ENCODE assay signal across 18 cellular contexts in genomic region chr4:7016512-7016911, GRCh38. TPM values are rescaled to one million over a fixed set of nuclear protein-coding genes. Genes with fewer than 3 reads are reported as not detected.
DNase-seq lines count a peak whose midpoint lies in the region; ATAC-seq lines count a peak whose summit lies in the region.
"Had no signal": no experiment of that assay in that cellular context is flagged by ENCODE, and none has a peak within 500 bp of the region (broad histone marks: within the 10 kb centered on the region; RNA-seq: fewer than 3 reads in every experiment).

No MANE protein-coding gene starts in this region.

- no peaks in the 10 kb centered on the region for H3K9me3 Mint-ChIP-seq in stimulated activated naive CD8-positive, alpha-beta T cell treated with anti-CD3 and anti-CD28 coated beads, Interleukin-15, amount 100 ng/mL, for 72 hours
- no peaks in the 10 kb centered on the region for H3K9me3 Mint-ChIP-seq in activated T-helper 1 cell treated with anti-CD3 and anti-CD28 coated beads, Interleukin-12 subunit alpha, Interleukin-12 subunit beta, Interleukin-2, Interleukin-4 antibody, amounts not matched to agents 30 ng/mL and 10 ng/mL and 1 ng/mL, durations not matched to agents 14 hours and 24 hours and 36 hours
- peaks cover 0 to 4% of the 10 kb centered on the region in 2 donors for H3K9me3 Mint-ChIP-seq in stimulated activated naive B cell treated with anti-CD40 and anti-IgM and Interleukin-4, amounts not matched to agents 10 μg/mL and 1 μg/mL and 100 μg/mL, for 72 hours
- H3K9me3 Mint-ChIP-seq: CD4-positive, CD25-positive, alpha-beta regulatory T cell; CD8-positive, alpha-beta T cell; HFFc6 had no signal

- no peaks in the 10 kb centered on the region for H3K27me3 Mint-ChIP-seq in stimulated activated naive CD8-positive, alpha-beta T cell treated with anti-CD3 and anti-CD28 coated beads, Interleukin-15, amount 100 ng/mL, for 72 hours
- H3K27me3 Mint-ChIP-seq in activated T-helper 1 cell treated with anti-CD3 and anti-CD28 coated beads, Interleukin-12 subunit alpha, Interleukin-12 subunit beta, Interleukin-2, Interleukin-4 antibody, amounts not matched to agents 30 ng/mL and 10 ng/mL and 1 ng/mL, durations not matched to agents 14 hours and 24 hours and 36 hours (ENCODE audit: insufficient read depth): no peaks in the 10 kb centered on the region
- H3K27me3 Mint-ChIP-seq in stimulated activated naive B cell treated with anti-CD40 and anti-IgM and Interleukin-4, amounts not matched to agents 10 μg/mL and 1 μg/mL and 100 μg/mL, for 72 hours: no peaks in the 10 kb centered on the region
- H3K27me3 Mint-ChIP-seq: CD4-positive, CD25-positive, alpha-beta regulatory T cell had no signal

- intact Hi-C loops in activated T-helper 1 cell treated with anti-CD3 and anti-CD28 coated beads, Interleukin-12 subunit alpha, Interleukin-12 subunit beta, Interleukin-2, Interleukin-4 antibody, amounts not matched to agents 30 ng/mL and 10 ng/mL and 1 ng/mL, durations not matched to agents 14 hours and 24 hours and 36 hours (cut with micrococcal nuclease): no loop called here

- H3K36me3 Mint-ChIP-seq in activated T-helper 1 cell treated with anti-CD3 and anti-CD28 coated beads, Interleukin-12 subunit alpha, Interleukin-12 subunit beta, Interleukin-2, Interleukin-4 antibody, amounts not matched to agents 30 ng/mL and 10 ng/mL and 1 ng/mL, durations not matched to agents 14 hours and 24 hours and 36 hours (ENCODE audit: low read depth): peaks cover 28% of the 10 kb centered on the region
- H3K36me3 Mint-ChIP-seq in stimulated activated naive B cell treated with anti-CD40 and anti-IgM and Interleukin-4, amounts not matched to agents 10 μg/mL and 1 μg/mL and 100 μg/mL, for 72 hours: peaks cover 46 to 73% of the 10 kb centered on the region in 2 donors

- H3K4me1 Mint-ChIP-seq in stimulated activated naive CD8-positive, alpha-beta T cell treated with anti-CD3 and anti-CD28 coated beads, Interleukin-15, amount 100 ng/mL, for 72 hours: peaks cover 11% of the 10 kb centered on the region
- H3K4me1 Mint-ChIP-seq in activated T-helper 1 cell treated with anti-CD3 and anti-CD28 coated beads, Interleukin-12 subunit alpha, Interleukin-12 subunit beta, Interleukin-2, Interleukin-4 antibody, amounts not matched to agents 30 ng/mL and 10 ng/mL and 1 ng/mL, durations not matched to agents 14 hours and 24 hours and 36 hours (ENCODE audit: low read depth): peaks cover 8% of the 10 kb centered on the region
- peaks cover 15 to 27% of the 10 kb centered on the region in 2 donors for H3K4me1 Mint-ChIP-seq in stimulated activated naive B cell treated with anti-CD40 and anti-IgM and Interleukin-4, amounts not matched to agents 10 μg/mL and 1 μg/mL and 100 μg/mL, for 72 hours

- peak overlapping the region; percentile 46 to 54 for H3K27ac Mint-ChIP-seq in stimulated activated naive CD8-positive, alpha-beta T cell treated with anti-CD3 and anti-CD28 coated beads, Interleukin-15, amount 100 ng/mL, for 72 hours
- H3K27ac Mint-ChIP-seq in activated T-helper 1 cell treated with anti-CD3 and anti-CD28 coated beads, Interleukin-12 subunit alpha, Interleukin-12 subunit beta, Interleukin-2, Interleukin-4 antibody, amounts not matched to agents 30 ng/mL and 10 ng/mL and 1 ng/mL, durations not matched to agents 14 hours and 24 hours and 36 hours: peak overlapping the region; percentile 4
- no peak overlapping the region for H3K27ac Mint-ChIP-seq in stimulated activated naive B cell treated with anti-CD40 and anti-IgM and Interleukin-4, amounts not matched to agents 10 μg/mL and 1 μg/mL and 100 μg/mL, for 72 hours
- H3K27ac Mint-ChIP-seq: CD4-positive, CD25-positive, alpha-beta regulatory T cell; CD8-positive, alpha-beta T cell had no signal

- DNase-seq in stimulated activated naive CD8-positive, alpha-beta T cell treated with anti-CD3 and anti-CD28 coated beads, Interleukin-15, amount 100 ng/mL, for 72 hours: no peak
- DNase-seq in stimulated activated naive CD8-positive, alpha-beta T cell treated with anti-CD3 and anti-CD28 coated beads, Interleukin-15, Interleukin-2, amounts not matched to agents 100 U/mL and 50 U/mL, for 24 hours: no peak
- no peak for DNase-seq in activated T-helper 1 cell treated with anti-CD3 and anti-CD28 coated beads, Interleukin-12 subunit alpha, Interleukin-12 subunit beta, Interleukin-2, Interleukin-4 antibody, amounts not matched to agents 30 ng/mL and 10 ng/mL and 1 ng/mL, durations not matched to agents 14 hours and 24 hours and 36 hours (ENCODE audit: low spot score)
- DNase-seq in left lobe of liver (ENCODE audit: low spot score) (no peak), NCI-H128 (lab: John Stamatoyannopoulos, UW; ENCODE audit: unreplicated experiment) (no peak), amygdala (lab: John Stamatoyannopoulos, UW) (no peak)
- DNase-seq in stimulated activated naive B cell treated with anti-CD40 and anti-IgM and Interleukin-4, amounts not matched to agents 10 μg/mL and 1 μg/mL and 100 μg/mL, for 72 hours: no peak
- DNase-seq: 8988T; ACHN; AML-193; Caco-2; CD4-positive, CD25-positive, alpha-beta regulatory T cell; CD8-positive, alpha-beta T cell; DMS153; DND-41; GOT3; HFFc6 had no signal

- no peak for ATAC-seq in stimulated activated naive CD8-positive, alpha-beta T cell treated with anti-CD3 and anti-CD28 coated beads, Interleukin-15, amount 100 ng/mL, for 72 hours
- ATAC-seq in stimulated activated naive CD8-positive, alpha-beta T cell treated with anti-CD3 and anti-CD28 coated beads, Interleukin-15, Interleukin-2, amounts not matched to agents 100 U/mL and 50 U/mL, for 24 hours: no peak
- peak; percentile 52 for ATAC-seq in left lobe of liver
- no peak for ATAC-seq in stimulated activated naive B cell treated with anti-CD40 and anti-IgM and Interleukin-4, amounts not matched to agents 10 μg/mL and 1 μg/mL and 100 μg/mL, for 72 hours (replicated peaks)
- ATAC-seq: A549; CD8-positive, alpha-beta T cell had no signal

- no peak overlapping the region for H3K4me3 Mint-ChIP-seq in stimulated activated naive CD8-positive, alpha-beta T cell treated with anti-CD3 and anti-CD28 coated beads, Interleukin-15, amount 100 ng/mL, for 72 hours
- H3K4me3 Mint-ChIP-seq in activated T-helper 1 cell treated with anti-CD3 and anti-CD28 coated beads, Interleukin-12 subunit alpha, Interleukin-12 subunit beta, Interleukin-2, Interleukin-4 antibody, amounts not matched to agents 30 ng/mL and 10 ng/mL and 1 ng/mL, durations not matched to agents 14 hours and 24 hours and 36 hours: no peak overlapping the region
- no peak overlapping the region for H3K4me3 Mint-ChIP-seq in stimulated activated naive B cell treated with anti-CD40 and anti-IgM and Interleukin-4, amounts not matched to agents 10 μg/mL and 1 μg/mL and 100 μg/mL, for 72 hours
- H3K4me3 Mint-ChIP-seq: CD4-positive, CD25-positive, alpha-beta regulatory T cell; CD8-positive, alpha-beta T cell; HFFc6 had no signal

RNA-seq across cellular contexts. Expression of gene TADA2B, which starts 26.7 kb away (rescaled TPM):
- 15.2 and 16.8 TPM in 2 replicates for total RNA-seq in activated T-helper 1 cell treated with anti-CD3 and anti-CD28 coated beads, Interleukin-12 subunit alpha, Interleukin-12 subunit beta, Interleukin-2, Interleukin-4 antibody, amounts not matched to agents 30 ng/mL and 10 ng/mL and 1 ng/mL, durations not matched to agents 14 hours and 24 hours and 36 hours
- total RNA-seq in left lobe of liver: 18.6 TPM

RNA-seq across cellular contexts. Expression of gene GRPEL1, which starts 51.4 kb away (rescaled TPM):
- total RNA-seq in activated T-helper 1 cell treated with anti-CD3 and anti-CD28 coated beads, Interleukin-12 subunit alpha, Interleukin-12 subunit beta, Interleukin-2, Interleukin-4 antibody, amounts not matched to agents 30 ng/mL and 10 ng/mL and 1 ng/mL, durations not matched to agents 14 hours and 24 hours and 36 hours: 106 and 115 TPM in 2 replicates
- 37.3 TPM for total RNA-seq in left lobe of liver
